ENCODE assay signal across 24 cellular contexts in genomic region chr2:172228177-172228785, GRCh38.
DNase-seq lines count a peak whose midpoint lies in the region; ATAC-seq, FAIRE-seq and TF ChIP-seq lines count a peak whose summit lies in the region.
"Had no signal": no experiment of that assay in that cellular context is flagged by ENCODE, and none has a peak within 500 bp of the region (broad histone marks: within the 10 kb centered on the region; RNA-seq: fewer than 3 reads in every experiment).

No MANE protein-coding gene starts in this region.

- no peak overlapping the region for H4K91ac ChIP-seq in IMR-90 (ENCODE audit: insufficient read depth, low read depth, low read length)

- intact Hi-C loops in IMR-90 (cut with micrococcal nuclease) (no loop called here), breast epithelium (cut with DNase I; ENCODE audit: low total_unique reads) (no loop called here), stomach (cut with DNase I; ENCODE audit: low total_unique reads) (no loop called here)

- H4K5ac ChIP-seq in IMR-90 (ENCODE audit: low read depth, low read length) = no peak overlapping the region

- no peak overlapping the region for H2BK5ac ChIP-seq in IMR-90 (ENCODE audit: low read depth, low read length, poor library complexity, severe bottlenecking)

- H3K9ac ChIP-seq in IMR-90 (ENCODE audit: low read depth, low read length) (no peak overlapping the region), keratinocyte (ENCODE audit: control insufficient read depth, extremely low read depth, insufficient read depth, low read length) (peak overlapping the region; percentile 82)
- H3K9ac ChIP-seq: neural progenitor cell had no signal

- H3K4me1 ChIP-seq in IMR-90 (ENCODE audit: control insufficient read depth, insufficient read depth, low read length) = peaks cover 22% of the 10 kb centered on the region
- peaks cover 0 to 17% of the 10 kb centered on the region in 2 donors for H3K4me1 ChIP-seq in breast epithelium
- peaks cover 70% of the 10 kb centered on the region for H3K4me1 ChIP-seq in keratinocyte (ENCODE audit: control insufficient read depth, extremely low read depth, insufficient read depth, low read length)
- H3K4me1 ChIP-seq in stomach = peaks cover 22 to 70% (median 50%) of the 10 kb centered on the region in 4 donors

- no peak for DNase-seq in IMR-90
- peak in 1 of 2 donors; percentile 47 for DNase-seq in breast epithelium (ENCODE audit: low spot score in 2 of 2)
- DNase-seq in keratinocyte (ENCODE audit: low read depth, low spot score) = no peak
- no peak for DNase-seq in stomach
- DNase-seq in GM20000 (ENCODE audit: low spot score) = no peak
- no peak for DNase-seq in stimulated activated CD4-positive, alpha-beta T cell treated with anti-CD3 and anti-CD28 coated beads, Interleukin-4, amount 100 ng/mL, for 4 hours
- no peak for DNase-seq in OCI-M1 (lab: John Stamatoyannopoulos, UW)
- DNase-seq: activated CD8-positive, alpha-beta T cell treated with anti-CD3 and anti-CD28 coated beads, Interleukin-2, amount 10 ng/mL, durations not matched to agents 7 days and 5 days; activated naive CD4-positive, alpha-beta T cell treated with Interleukin-2 at 50 U/mL for 16 hours; activated T-cell treated with anti-CD3 and anti-CD28 coated beads, Interleukin-2, amount 50 U/mL, for 1 hour; amniotic stem cell; central memory CD4-positive, alpha-beta T cell; left colon; MG63; midbrain; NCI-H1436 treated with DMSO at 0.1 percent for 48 hours; NCI-H82; stimulated activated CD4-positive, alpha-beta T cell treated with anti-CD3 and anti-CD28 coated beads, Interleukin-4, amount 100 ng/mL, for 24 hours; T-helper 2 cell had no signal

- H3K79me2 ChIP-seq in keratinocyte (ENCODE audit: control insufficient read depth, insufficient read depth, low read length) = no peaks in the 10 kb centered on the region

- TF ChIP-seq RAD21 in IMR-90 (IDR thresholded peaks at IDR 0.05; ENCODE audit: low read length) = no peak

- TF ChIP-seq POLR2A in IMR-90 (IDR thresholded peaks at IDR 0.05; ENCODE audit: low read depth, low read length) (no peak), breast epithelium (IDR thresholded peaks at IDR 0.05) (no peak), stomach (IDR thresholded peaks at IDR 0.05) (no peak)

- H3K9me3 ChIP-seq in IMR-90 (ENCODE audit: control insufficient read depth, insufficient read depth, low read length) = no peaks in the 10 kb centered on the region
- H3K9me3 ChIP-seq in breast epithelium = no peaks in the 10 kb centered on the region
- no peaks in the 10 kb centered on the region for H3K9me3 ChIP-seq in keratinocyte (ENCODE audit: control insufficient read depth, low read depth, low read length)
- no peaks in the 10 kb centered on the region for H3K9me3 ChIP-seq in stomach
- H3K9me3 ChIP-seq: MG63 had no signal

- no peak overlapping the region for H2BK120ac ChIP-seq in IMR-90 (ENCODE audit: low read depth, low read length)

- H3K79me1 ChIP-seq in IMR-90 (ENCODE audit: low read depth in 1 of 2, low read length in 2 of 2) = no peaks in the 10 kb centered on the region

- no peak overlapping the region for H4K8ac ChIP-seq in IMR-90 (ENCODE audit: low read depth in 2 of 2, low read length in 2 of 2)

- POLR2A ChIA-PET in IMR-90 (lab: Charles Lee; ENCODE audit: unreplicated experiment) = no interaction called here

- 48% methylated on average over 6 of the region's 10 CpGs; no CpG with 5 or more reads in 1 of the 2 experiments for WGBS in IMR-90 (ENCODE audit: extremely low coverage in 2 of 2, insufficient read length in 1 of 2), 2 experiments
- WGBS in stomach, 5 donors = 66 to 81% (median 79%) methylated on average over 10 of the region's 10 CpGs

- no peak overlapping the region for H2BK20ac ChIP-seq in IMR-90 (ENCODE audit: low read depth, low read length)

- ATAC-seq in IMR-90 (ENCODE audit: low read depth) (no peak), HG03039 (IDR thresholded peaks at IDR 0.05; ENCODE audit: unreplicated experiment) (no peak)
- ATAC-seq: activated CD8-positive, alpha-beta T cell treated with anti-CD3 and anti-CD28 coated beads, Interleukin-2, amount 10 ng/mL, durations not matched to agents 7 days and 5 days had no signal

- no peak for TF ChIP-seq EP300 in stomach (IDR thresholded peaks at IDR 0.05)

- H2AFZ ChIP-seq in IMR-90 (replicated peaks; ENCODE audit: low read length, poor library complexity) = no peak overlapping the region
- peak overlapping the region; percentile 85 for H2AFZ ChIP-seq in keratinocyte (ENCODE audit: control insufficient read depth, low read length)
- H2AFZ ChIP-seq: neural progenitor cell had no signal

- TF ChIP-seq CTCF in IMR-90 (conservative IDR thresholded peaks at IDR 0.05; ENCODE audit: low read depth, low read length) (no peak), breast epithelium (IDR thresholded peaks at IDR 0.05) (no peak), keratinocyte (optimal IDR thresholded peaks at IDR 0.05 in 1 of 3, IDR thresholded peaks at IDR 0.05 in 1 of 3, conservative IDR thresholded peaks at IDR 0.05 in 1 of 3; ENCODE audit: extremely low read depth in 1 of 3, insufficient read depth in 2 of 3, low read length in 3 of 3) (no peak), stomach (IDR thresholded peaks at IDR 0.05) (no peak), GM20000 (IDR thresholded peaks at IDR 0.05; ENCODE audit: extremely low read depth, missing control alignments) (no peak)

- H2AK9ac ChIP-seq in IMR-90 (replicated peaks; ENCODE audit: low read depth, low read length, poor library complexity) = no peak overlapping the region

- peak overlapping the region; percentile 19; the same call in 1 of the 2 replicates for H3K14ac ChIP-seq in IMR-90 (replicated peaks; ENCODE audit: low read depth, low read length)

- BruUV-seq in IMR-90 (replicated peaks; lab: Mats Ljungman, UMichigan) = no TSS peak

- dilution Hi-C loops in IMR-90 (cut with HindIII; ENCODE audit: low sequenced_read_pairs, unreplicated experiment) = no loop called here
- dilution Hi-C loops in keratinocyte (cut with MboI; ENCODE audit: extremely low pct_ligation_motif_present, low sequenced_read_pairs) = no loop called here

- H4K20me1 ChIP-seq in IMR-90 (ENCODE audit: insufficient read depth, low read length) (peaks cover 7% of the 10 kb centered on the region; the same call in 1 of the 2 replicates), keratinocyte (ENCODE audit: control insufficient read depth, extremely low read depth, insufficient read depth, low read length) (no peaks in the 10 kb centered on the region)

- H3K4ac ChIP-seq in IMR-90 (ENCODE audit: low read depth, low read length) = no peak overlapping the region

- H2AK5ac ChIP-seq in IMR-90 (ENCODE audit: low read depth, low read length) = no peak overlapping the region

- H3K27me3 ChIP-seq in IMR-90 (ENCODE audit: control insufficient read depth, insufficient read depth, low read length) = no peaks in the 10 kb centered on the region
- no peaks in the 10 kb centered on the region for H3K27me3 ChIP-seq in breast epithelium
- H3K27me3 ChIP-seq in keratinocyte (ENCODE audit: control insufficient read depth, extremely low read depth, insufficient read depth, low read length) = no peaks in the 10 kb centered on the region
- no peaks in the 10 kb centered on the region for H3K27me3 ChIP-seq in stomach
- H3K27me3 ChIP-seq: MG63 had no signal

- no peak overlapping the region for H3K18ac ChIP-seq in IMR-90 (ENCODE audit: low read depth, low read length)

- no peaks in the 10 kb centered on the region for H3K36me3 ChIP-seq in IMR-90 (ENCODE audit: control insufficient read depth, insufficient read depth, low read length)
- H3K36me3 ChIP-seq in breast epithelium = no peaks in the 10 kb centered on the region
- no peaks in the 10 kb centered on the region for H3K36me3 ChIP-seq in keratinocyte (ENCODE audit: control insufficient read depth in 2 of 2, extremely low read depth in 1 of 2, insufficient read depth in 2 of 2, low read length in 2 of 2)
- H3K36me3 ChIP-seq in stomach = no peaks in the 10 kb centered on the region
- H3K36me3 ChIP-seq: MG63, neural progenitor cell had no signal

- H3K9me1 ChIP-seq in IMR-90 (ENCODE audit: insufficient read depth, low read length) (peaks cover 14% of the 10 kb centered on the region), keratinocyte (ENCODE audit: control insufficient read depth, extremely low read depth, insufficient read depth, low read length) (no peaks in the 10 kb centered on the region)

- H3K23ac ChIP-seq in IMR-90 (ENCODE audit: low read depth, low read length) = no peak overlapping the region

- in situ Hi-C loops in IMR-90 (cut with MboI; ENCODE audit: low sequenced_read_pairs) = no loop called here

- CTCF ChIA-PET in IMR-90 (lab: Yijun Ruan, JAX) = interaction anchor here (1.3 kb wide), 1 partner anchor 9 kb away, joined by 3 read pairs; no protein-coding TSS in a partner anchor

- H3K27ac ChIP-seq in IMR-90 (ENCODE audit: insufficient read depth, low read length) = no peak overlapping the region; the same call in 1 of the 2 replicates
- H3K27ac ChIP-seq in breast epithelium = peak overlapping the region; percentile 84 to 88
- peak overlapping the region; percentile 95 for H3K27ac ChIP-seq in keratinocyte (ENCODE audit: control insufficient read depth, insufficient read depth, low read length)
- peak overlapping the region in 4 of 5 donors; percentile 5 to 53 (median 29) for H3K27ac ChIP-seq in stomach
- H3K27ac ChIP-seq: C4-2B, neural progenitor cell had no signal

- peak overlapping the region; percentile 19; the same call in 1 of the 3 replicates for H2BK15ac ChIP-seq in IMR-90 (ENCODE audit: low read depth, low read length)

- FAIRE-seq in keratinocyte (lab: Jason Lieb, UNC) = peak; percentile 96
- FAIRE-seq: D721Med, GM18507 had no signal

- no peak overlapping the region; the same call in 1 of the 2 replicates for H3K4me2 ChIP-seq in IMR-90 (ENCODE audit: low read depth, low read length)
- H3K4me2 ChIP-seq in keratinocyte (ENCODE audit: control insufficient read depth, extremely low read depth, insufficient read depth, low read depth, low read length) = peak overlapping the region; percentile 87
- H3K4me2 ChIP-seq: neural progenitor cell had no signal

- no peak overlapping the region for H3K56ac ChIP-seq in IMR-90 (ENCODE audit: extremely low read depth, insufficient read depth, low read length)

- no peak overlapping the region for H3K4me3 ChIP-seq in IMR-90 (ENCODE audit: insufficient read depth, low read depth, low read length)
- peak overlapping the region in 1 of 3 donors; percentile 3 for H3K4me3 ChIP-seq in breast epithelium
- H3K4me3 ChIP-seq in keratinocyte (ENCODE audit: control insufficient read depth in 2 of 3, extremely low read depth in 1 of 3, insufficient read depth in 2 of 3, low read depth in 1 of 3, low read length in 3 of 3) = peak overlapping the region; percentile 13 to 53 (median 39)
- no peak overlapping the region for H3K4me3 ChIP-seq in stomach
- H3K4me3 ChIP-seq: MG63, neural progenitor cell had no signal

TF ChIP-seq in IMR-90, 13 proteins besides CTCF, POLR2A, EP300 and RAD21 (continues in another document):
- no peak for TF ChIP-seq MAFK (IDR thresholded peaks at IDR 0.05; ENCODE audit: low read depth, low read length)

Comparison
In these comparisons a context has a peak if more than half of its experiments do, and no peak if none do; other contexts are left out.
1. H3K4me3 ChIP-seq: peak in keratinocyte (3 of 3); none in IMR-90 (single experiment) and stomach (0 of 4).